17 cellular contexts compared by ENCODE assay signal in the genomic region with DNA sequence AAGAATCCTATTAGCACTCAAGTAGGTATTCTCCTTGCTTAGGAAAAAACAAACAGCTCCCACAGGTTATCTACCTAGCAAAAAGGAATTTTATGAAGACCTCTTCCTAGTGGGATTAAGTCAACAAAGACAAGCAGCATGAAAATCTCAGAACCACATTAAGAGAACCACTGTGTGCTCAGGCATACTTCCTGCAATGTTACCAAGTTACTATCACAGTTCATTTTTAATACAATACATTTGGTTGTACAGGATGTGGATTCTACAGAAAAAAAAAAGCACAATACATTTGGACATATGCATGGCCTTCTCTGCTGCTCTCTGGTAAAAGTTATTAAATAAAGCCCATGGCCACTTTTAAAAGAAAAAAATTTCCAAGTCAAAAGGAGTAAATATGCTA.
DNase-seq lines count a peak whose midpoint lies in the region; ATAC-seq, FAIRE-seq and TF ChIP-seq lines count a peak whose summit lies in the region.
"Had no signal": no experiment of that assay in that cellular context is flagged by ENCODE, and none has a peak within 500 bp of the region (broad histone marks: within the 10 kb centered on the region; RNA-seq: fewer than 3 reads in every experiment).

No MANE protein-coding gene starts in this region.

- H3K27me3 Mint-ChIP-seq in GM23338 (ENCODE audit: insufficient read depth, low read depth, poor library complexity) (no peaks in the 10 kb centered on the region), T-helper 17 cell (no peaks in the 10 kb centered on the region), memory B cell (no peaks in the 10 kb centered on the region)

- H2AFZ ChIP-seq in GM23338 (no peak overlapping the region), osteoblast (ENCODE audit: low read length) (no peak overlapping the region)

- ATAC-seq in A549 (no peak), GM23338 (no peak), T-helper 17 cell (no peak), memory B cell (ENCODE audit: low read depth) (peak; percentile 32), GM19395 (IDR thresholded peaks at IDR 0.05; ENCODE audit: unreplicated experiment) (no peak)

- H3K4me3 Mint-ChIP-seq in GM23338 (no peak overlapping the region), T-helper 17 cell (no peak overlapping the region), memory B cell (no peak overlapping the region)
- H3K4me3 Mint-ChIP-seq: CD14-positive monocyte had no signal

- H3K27ac ChIP-seq in A549 (no peak overlapping the region; a peak in 1 of 6 replicates), GM23338 (ENCODE audit: low read depth) (no peak overlapping the region), osteoblast (ENCODE audit: low read depth, low read length) (no peak overlapping the region)
- H3K27ac ChIP-seq: SK-N-MC had no signal

- POLR2A ChIA-PET in A549 (lab: Yijun Ruan, JAX): no interaction called here

- DNase-seq in A549 (ENCODE audit: low read depth in 1 of 2, low spot score in 1 of 2) (no peak), GM23338 (ENCODE audit: low spot score) (no peak), T-helper 17 cell (no peak), memory B cell (ENCODE audit: low spot score in 2 of 2) (no peak), HT-29 (ENCODE audit: low spot score) (no peak), osteoblast (ENCODE audit: insufficient read length, low spot score, missing footprints) (no peak)
- DNase-seq: DMS79 treated with DMSO at 0.1 percent for 48 hours, KG1, MV-4-11, NCI-H1930, NCI-H345, NCI-H526, Right ventricle myocardium superior had no signal

- TF ChIP-seq POLR2A in A549 (IDR thresholded peaks at IDR 0.05; ENCODE audit: low read length): no peak

- no peak for TF ChIP-seq EP300 in A549 (IDR thresholded peaks at IDR 0.05)

- H3K9me2 ChIP-seq in GM23338 (ENCODE audit: insufficient read depth): no peaks in the 10 kb centered on the region

- H3K4me1 Mint-ChIP-seq in GM23338: peaks cover 48% of the 10 kb centered on the region
- peaks cover 32% of the 10 kb centered on the region for H3K4me1 Mint-ChIP-seq in T-helper 17 cell
- peaks cover 39% of the 10 kb centered on the region for H3K4me1 Mint-ChIP-seq in memory B cell

- CTCF ChIA-PET in A549 (lab: Yijun Ruan, JAX): no interaction called here

- H3K9me3 Mint-ChIP-seq in GM23338 (no peaks in the 10 kb centered on the region), memory B cell (no peaks in the 10 kb centered on the region)
- H3K9me3 Mint-ChIP-seq: CD14-positive monocyte had no signal

- H3K79me2 ChIP-seq in GM23338 (replicated peaks; ENCODE audit: insufficient read depth) (no peaks in the 10 kb centered on the region), osteoblast (ENCODE audit: insufficient read depth, low read length) (peaks cover 25% of the 10 kb centered on the region)

- no peak for TF ChIP-seq RAD21 in A549 (conservative IDR thresholded peaks at IDR 0.05 in 1 of 2, IDR thresholded peaks at IDR 0.05 in 1 of 2)

- H3F3A ChIP-seq in GM23338 (replicated peaks; ENCODE audit: low read depth): no peaks in the 10 kb centered on the region

- H3K27ac Mint-ChIP-seq in GM23338 (peak overlapping the region; percentile 51; the same call in 1 of the 2 replicates), T-helper 17 cell (peak overlapping the region; percentile 19), memory B cell (peak overlapping the region; percentile 19)
- H3K27ac Mint-ChIP-seq: CD14-positive monocyte had no signal

- H3K4me1 ChIP-seq in A549 (peaks cover 70% of the 10 kb centered on the region), GM23338 (ENCODE audit: insufficient read depth) (peaks cover 28% of the 10 kb centered on the region; the same call in 1 of the 2 replicates), osteoblast (ENCODE audit: insufficient read depth, low read length) (peaks cover 37% of the 10 kb centered on the region)

- H3K27me3 ChIP-seq in GM23338 (ENCODE audit: insufficient read depth) (no peaks in the 10 kb centered on the region), osteoblast (ENCODE audit: insufficient read depth, low read length) (no peaks in the 10 kb centered on the region)

- no peak for TF ChIP-seq CTCF in A549 (IDR thresholded peaks at IDR 0.05)
- TF ChIP-seq CTCF in GM23338 (conservative IDR thresholded peaks at IDR 0.05; ENCODE audit: low read depth in 2 of 2): no peak
- no peak for TF ChIP-seq CTCF in osteoblast (IDR thresholded peaks at IDR 0.05; ENCODE audit: extremely low read depth, low read depth, low read length)

- no peak for FAIRE-seq in A549 (lab: Jason Lieb, UNC)
- FAIRE-seq: G401.6 had no signal

- H4K20me1 ChIP-seq in GM23338 (replicated peaks; ENCODE audit: insufficient read depth): no peaks in the 10 kb centered on the region
- H4K20me1 ChIP-seq in osteoblast (ENCODE audit: insufficient read depth, low read length): peaks cover 3% of the 10 kb centered on the region

- H3K4me2 ChIP-seq in A549 (0 out of 3 replicates have a peak overlapping the region, but pooled peaks have one; percentile 7), GM23338 (no peak overlapping the region), osteoblast (ENCODE audit: insufficient read depth, low read length) (no peak overlapping the region)

- H3K36me3 ChIP-seq in GM23338 (ENCODE audit: insufficient read depth): no peaks in the 10 kb centered on the region
- H3K36me3 ChIP-seq in osteoblast (ENCODE audit: insufficient read depth, low read length): no peaks in the 10 kb centered on the region

- H3K36me3 Mint-ChIP-seq in GM23338 (ENCODE audit: low read depth) (no peaks in the 10 kb centered on the region), T-helper 17 cell (ENCODE audit: low read depth) (no peaks in the 10 kb centered on the region), memory B cell (peaks cover 11% of the 10 kb centered on the region)

- H3K4me3 ChIP-seq in A549: no peak overlapping the region
- H3K4me3 ChIP-seq in GM23338: no peak overlapping the region
- no peak overlapping the region for H3K4me3 ChIP-seq in osteoblast (ENCODE audit: insufficient read depth, low read length)
- H3K4me3 ChIP-seq: SK-N-MC had no signal

- H3K9me3 ChIP-seq in A549: no peaks in the 10 kb centered on the region
- H3K9me3 ChIP-seq in T-helper 17 cell (ENCODE audit: control insufficient read depth, low read length, poor library complexity, severe bottlenecking): no peaks in the 10 kb centered on the region
- H3K9me3 ChIP-seq in osteoblast (ENCODE audit: low read depth, low read length): no peaks in the 10 kb centered on the region

TF ChIP-seq in A549, 52 proteins besides CTCF, POLR2A, EP300 and RAD21:
- TF ChIP-seq SREBF2 (IDR thresholded peaks at IDR 0.05): no peak
- no peak for TF ChIP-seq ZNF302 (CRISPR knock-in tag; IDR thresholded peaks at IDR 0.05)

TF ChIP-seq in GM23338, 12 proteins besides CTCF, POLR2A, EP300 and RAD21:
- TF ChIP-seq ZNF331 (CRISPR knock-in tag; IDR thresholded peaks at IDR 0.05; ENCODE audit: low read depth): no peak
- TF ChIP-seq CREB1 (CRISPR knock-in tag; IDR thresholded peaks at IDR 0.05; ENCODE audit: low read depth): no peak
- TF ChIP-seq POLR2AphosphoS5 (IDR thresholded peaks at IDR 0.05; ENCODE audit: low read depth): no peak
- no peak for TF ChIP-seq JUNB (IDR thresholded peaks at IDR 0.05; ENCODE audit: unreplicated experiment)
- TF ChIP-seq EZH2 (IDR thresholded peaks at IDR 0.05; ENCODE audit: low read depth, unreplicated experiment): no peak
- TF ChIP-seq ZNF114 (CRISPR knock-in tag; IDR thresholded peaks at IDR 0.05): no peak
